Comparison of ENCODE assay signal across 20 cellular contexts in genomic region chr1:56473582-56474270, GRCh38.
DNase-seq lines count a peak whose midpoint lies in the region; TF ChIP-seq lines count a peak whose summit lies in the region.
"Had no signal": no experiment of that assay in that cellular context is flagged by ENCODE, and none has a peak within 500 bp of the region (broad histone marks: within the 10 kb centered on the region; RNA-seq: fewer than 3 reads in every experiment).

No MANE protein-coding gene starts in this region.

- TF ChIP-seq CTCF in brain microvascular endothelial cell (IDR thresholded peaks at IDR 0.05; ENCODE audit: low read depth, low read length, missing control alignments) (no peak), GM20000 (IDR thresholded peaks at IDR 0.05; ENCODE audit: extremely low read depth, missing control alignments) (no peak)

- H3K36me3 ChIP-seq in brain microvascular endothelial cell (replicated peaks): no peaks in the 10 kb centered on the region
- H3K36me3 ChIP-seq: neural progenitor cell, SJCRH30, uterus had no signal

- no peaks in the 10 kb centered on the region for H3K27me3 ChIP-seq in brain microvascular endothelial cell (replicated peaks)
- H3K27me3 ChIP-seq: neural progenitor cell, uterus had no signal

- no peak overlapping the region for H3K4me3 ChIP-seq in brain microvascular endothelial cell (ENCODE audit: low read depth, low read length)
- H3K4me3 ChIP-seq: neural progenitor cell, SJCRH30, uterus had no signal

- intact Hi-C loops in head of caudate nucleus (cut with DNase I): loop anchor here (10.0 kb wide), 1 partner anchor 101 kb away; the partner anchor contains the start of gene PLPP3

- in situ Hi-C loops in brain microvascular endothelial cell (cut with HindIII; ENCODE audit: low pct_ligation_motif_present, low sequenced_read_pairs): no loop called here

- peak overlapping the region; percentile 41 for H3K27ac ChIP-seq in substantia nigra (ENCODE audit: low read depth, low read length, poor library complexity, severe bottlenecking)
- H3K27ac ChIP-seq in brain microvascular endothelial cell: no peak overlapping the region
- H3K27ac ChIP-seq: 22Rv1, neural progenitor cell, SJCRH30, uterus had no signal

- DNase-seq in DMS 273 (lab: John Stamatoyannopoulos, UW; ENCODE audit: unreplicated experiment) (peak; percentile 28), DMS 273 treated with DMSO at 0.1 percent for 48 hours (lab: John Stamatoyannopoulos, UW) (no peak), anterior cingulate cortex (lab: John Stamatoyannopoulos, UW) (peak in 42 of 58 donors; percentile 5 to 77 (median 35)), head of caudate nucleus (peak in 30 of 42 donors; percentile 4 to 74 (median 41)), substantia nigra (lab: John Stamatoyannopoulos, UW) (peak in 30 of 49 donors; percentile 5 to 71 (median 40)), brain microvascular endothelial cell (no peak), kidney glomerular epithelial cell (lab: John Stamatoyannopoulos, UW) (no peak), GM20000 (ENCODE audit: low spot score) (no peak)
- DNase-seq: activated CD4-positive, alpha-beta T cell treated with anti-CD3 and anti-CD28 coated beads, Interleukin-2, amount 10 ng/mL, durations not matched to agents 7 days and 5 days; activated gamma-delta T cell; central memory CD4-positive, alpha-beta T cell; glutamatergic neuron; NCI-H1436; NCI-H2171 treated with DMSO at 0.1 percent for 48 hours; NCI-H82; SJCRH30; stimulated activated CD4-positive, alpha-beta T cell treated with anti-CD3 and anti-CD28 coated beads, Interleukin-4, amount 100 ng/mL, for 4 hours; uterus had no signal

Comparison
In these comparisons a context has a peak if more than half of its experiments do, and no peak if none do; other contexts are left out.
1. DNase-seq: peak in DMS 273 (single experiment), anterior cingulate cortex (42 of 58), head of caudate nucleus (30 of 42) and substantia nigra (30 of 49); none in DMS 273 treated with DMSO at 0.1 percent for 48 hours (single experiment), brain microvascular endothelial cell (single experiment), kidney glomerular epithelial cell (single experiment) and GM20000 (single experiment).